Comparison of ENCODE assay signal across 8 cellular contexts in the genomic region with DNA sequence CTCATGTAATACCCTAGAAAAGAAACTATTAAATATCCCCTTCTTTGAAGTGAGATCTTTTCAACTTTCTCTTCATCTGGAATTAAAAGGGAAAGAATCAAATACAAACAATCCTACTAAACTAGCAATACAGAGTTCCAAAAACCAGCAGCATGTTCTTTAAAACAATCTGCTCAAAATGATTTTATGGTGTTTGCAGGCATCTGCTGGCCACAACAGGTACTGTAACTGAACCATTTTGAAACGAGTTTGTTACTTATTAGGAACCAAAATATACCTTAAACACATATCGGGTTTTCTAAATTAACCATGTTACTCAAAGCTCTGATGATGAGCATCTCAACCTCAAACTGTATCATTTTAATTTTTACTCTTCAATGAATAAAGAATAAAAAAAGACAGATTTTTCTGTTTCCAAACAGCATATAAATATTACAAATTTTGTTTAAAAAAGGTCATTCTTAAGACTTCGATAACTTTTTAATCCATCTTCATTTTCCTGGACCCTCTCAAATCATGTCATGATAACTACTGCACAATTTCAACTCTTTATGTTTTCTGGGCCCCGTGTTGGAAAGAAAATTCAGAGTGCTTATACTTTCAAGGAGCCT. TPM values are rescaled to one million over a fixed set of nuclear protein-coding genes. Genes with fewer than 3 reads are reported as not detected.
DNase-seq lines count a peak whose midpoint lies in the region; ATAC-seq, FAIRE-seq and TF ChIP-seq lines count a peak whose summit lies in the region.

No MANE protein-coding gene starts in this region.

- intact Hi-C loops in stomach (cut with DNase I; ENCODE audit: low total_unique reads): no loop called here

- DNase-seq in ACHN (peak; percentile 20), GM13977 (ENCODE audit: low spot score) (peak; percentile 8), NCI-H69 (lab: John Stamatoyannopoulos, UW) (peak; percentile 37), stomach (no peak), COLO829 (ENCODE audit: low spot score) (no peak)
- no peak for DNase-seq in stimulated activated naive CD8-positive, alpha-beta T cell treated with anti-CD3 and anti-CD28 coated beads, Interleukin-15, Interleukin-2, amounts not matched to agents 100 U/mL and 50 U/mL, for 24 hours
- DNase-seq in activated CD8-positive, alpha-beta memory T cell treated with anti-CD3 and anti-CD28 coated beads, Interleukin-2, amount 50 U/mL, for 48 hours: no peak

- H3K4me1 ChIP-seq in stomach: no peaks in the 10 kb centered on the region

- no peak for TF ChIP-seq EP300 in stomach (IDR thresholded peaks at IDR 0.05)

- H3K9me3 ChIP-seq in stomach: no peaks in the 10 kb centered on the region

- peak; percentile 80 for FAIRE-seq in endometrium (lab: Jason Lieb, UNC)

- no peaks in the 10 kb centered on the region for H3K27me3 ChIP-seq in stomach

- H3K27ac ChIP-seq in stomach: no peak overlapping the region

- TF ChIP-seq CTCF in GM13977 (IDR thresholded peaks at IDR 0.05; ENCODE audit: extremely low read depth, insufficient read depth, missing control alignments) (peak; percentile 61), stomach (IDR thresholded peaks at IDR 0.05) (peak in 5 of 7 experiments; percentile 27 to 44 (median 38))

- TF ChIP-seq POLR2A in stomach (IDR thresholded peaks at IDR 0.05): no peak

- in situ Hi-C loops in ACHN (cut with HindIII; ENCODE audit: low pct_ligation_motif_present, low pct_unique_long_range_greater_than_20kb, low sequenced_read_pairs) (no loop called here), GM13977 (cut with MboI; ENCODE audit: low pct_unique_long_range_greater_than_20kb, low sequenced_read_pairs, unreplicated experiment) (no loop called here)

- ATAC-seq in stimulated activated naive CD8-positive, alpha-beta T cell treated with anti-CD3 and anti-CD28 coated beads, Interleukin-15, Interleukin-2, amounts not matched to agents 100 U/mL and 50 U/mL, for 24 hours: no peak

- H3K36me3 ChIP-seq in stomach: peaks cover 0 to 20% (median 0%) of the 10 kb centered on the region in 4 donors

- H3K4me3 ChIP-seq in stomach: no peak overlapping the region

- 58 to 67% (median 61%) methylated on average over 4 of the region's 4 CpGs for WGBS in stomach, 5 donors

RNA-seq across cellular contexts. Expression of gene ARAP2, which starts 56.5 kb away (rescaled TPM):
- 10 to 100 TPM; 12.7 to 69.4 (median 27.7) TPM for total RNA-seq in stomach
- 1 to 10 TPM; 2.2 to 4.6 (median 2.6) TPM for polyA plus RNA-seq in stomach

Comparison
In these comparisons a context has a peak if more than half of its experiments do, and no peak if none do; other contexts are left out.
1. DNase-seq: peak in ACHN (single experiment), GM13977 (single experiment) and NCI-H69 (single experiment); none in stomach (single experiment), stimulated activated naive CD8-positive, alpha-beta T cell treated with anti-CD3 and anti-CD28 coated beads, Interleukin-15, Interleukin-2, amounts not matched to agents 100 U/mL and 50 U/mL, for 24 hours (single experiment), activated CD8-positive, alpha-beta memory T cell treated with anti-CD3 and anti-CD28 coated beads, Interleukin-2, amount 50 U/mL, for 48 hours (single experiment) and COLO829 (single experiment).